ENCODE assay signal across 8 cellular contexts in the genomic region with DNA sequence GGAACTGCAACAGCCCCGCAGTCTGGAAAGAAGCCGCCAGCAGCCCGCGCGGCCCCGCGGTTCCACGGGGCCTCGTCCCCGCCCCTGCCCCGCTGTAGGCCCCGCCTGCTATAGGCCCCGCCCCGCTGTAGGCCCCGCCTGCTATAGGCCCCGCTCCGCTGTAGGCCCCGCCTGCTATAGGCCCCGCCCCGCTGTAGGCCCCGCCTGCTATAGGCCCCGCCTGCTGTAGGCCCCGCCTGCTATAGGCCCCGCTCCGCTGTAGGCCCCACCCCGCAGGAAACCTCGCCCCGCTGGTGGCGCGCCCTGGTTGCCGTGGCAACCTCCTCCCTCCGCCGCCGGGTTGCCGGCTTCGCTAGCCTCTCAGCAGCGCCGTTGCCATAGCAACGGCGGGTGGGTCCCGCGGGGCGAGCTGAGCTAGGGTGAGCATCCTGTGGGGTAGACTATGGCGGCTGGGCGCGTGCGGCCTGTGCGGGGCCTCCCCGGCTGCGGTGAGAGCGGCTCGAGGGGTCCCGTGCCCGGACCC.
DNase-seq lines count a peak whose midpoint lies in the region; ATAC-seq and TF ChIP-seq lines count a peak whose summit lies in the region.

No MANE protein-coding gene starts in this region.

- DNase-seq in NCI-H345 (lab: John Stamatoyannopoulos, UW) (peak; percentile 97), choroid plexus epithelial cell (ENCODE audit: low read depth) (peak; percentile 90), kidney tubule cell (ENCODE audit: low spot score) (peak; percentile 85)
- peak; percentile 98 for DNase-seq in activated CD4-positive, alpha-beta T cell treated with anti-CD3 and anti-CD28 coated beads for 48 hours
- DNase-seq in stimulated activated CD4-positive, alpha-beta T cell treated with anti-CD3 and anti-CD28 coated beads, Interleukin-1b, Interleukin-23, amount 100 ng/mL, for 4 hours (ENCODE audit: low read depth in 2 of 2) = peak; percentile 93

- no peak for TF ChIP-seq CTCF in choroid plexus epithelial cell (conservative IDR thresholded peaks at IDR 0.05; ENCODE audit: low read depth, low read length)

- ATAC-seq in GM18861 (IDR thresholded peaks at IDR 0.05; ENCODE audit: unreplicated experiment) (peak; percentile 89), HG03135 (IDR thresholded peaks at IDR 0.05; ENCODE audit: unreplicated experiment) (peak; percentile 92), HG03045 (IDR thresholded peaks at IDR 0.05; ENCODE audit: unreplicated experiment) (no peak)

- H3K4me3 ChIP-seq in choroid plexus epithelial cell (ENCODE audit: low read depth, low read length) = peak overlapping the region; percentile 2
